ENCODE assay signal across 1 cellular context in the genomic region with DNA sequence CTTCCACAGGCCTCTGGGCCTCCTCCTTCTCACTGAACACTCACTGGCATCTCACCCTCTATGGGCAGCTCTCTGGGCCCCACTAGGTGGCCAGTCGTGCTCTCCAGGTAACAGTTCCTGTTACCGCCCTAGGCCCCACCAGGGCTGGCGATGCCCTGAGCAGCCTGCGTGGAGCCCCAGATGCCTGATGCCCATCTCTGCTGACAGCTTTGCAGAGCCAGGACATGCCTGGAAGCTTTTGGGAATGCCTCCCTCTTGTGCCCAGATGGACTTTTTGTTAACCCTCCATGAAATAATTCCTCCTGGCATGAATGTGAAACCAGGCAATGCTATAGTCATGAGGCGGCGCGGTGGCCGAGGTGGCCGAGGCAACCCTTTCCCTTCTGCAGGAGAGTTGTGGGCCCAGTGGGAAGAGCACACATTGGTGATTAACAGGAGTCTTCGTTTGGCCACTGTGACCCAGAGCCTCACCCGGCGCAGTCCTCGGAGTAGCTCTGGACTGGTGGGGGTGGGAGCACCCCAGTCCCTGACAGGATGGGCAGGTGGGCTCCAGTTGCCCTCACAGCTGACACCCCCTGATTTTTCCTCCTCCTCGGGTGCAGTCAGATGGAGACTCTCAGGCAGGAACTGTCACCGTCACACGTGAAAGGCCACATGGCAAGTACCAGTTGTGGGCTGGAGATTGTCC.
TF ChIP-seq lines count a peak whose summit lies in the region.

No MANE protein-coding gene starts in this region.

TF ChIP-seq in WTC11, 78 proteins besides CTCF, POLR2A, EP300 and RAD21 (continued from another document):
- TF ChIP-seq, protein P1, sequence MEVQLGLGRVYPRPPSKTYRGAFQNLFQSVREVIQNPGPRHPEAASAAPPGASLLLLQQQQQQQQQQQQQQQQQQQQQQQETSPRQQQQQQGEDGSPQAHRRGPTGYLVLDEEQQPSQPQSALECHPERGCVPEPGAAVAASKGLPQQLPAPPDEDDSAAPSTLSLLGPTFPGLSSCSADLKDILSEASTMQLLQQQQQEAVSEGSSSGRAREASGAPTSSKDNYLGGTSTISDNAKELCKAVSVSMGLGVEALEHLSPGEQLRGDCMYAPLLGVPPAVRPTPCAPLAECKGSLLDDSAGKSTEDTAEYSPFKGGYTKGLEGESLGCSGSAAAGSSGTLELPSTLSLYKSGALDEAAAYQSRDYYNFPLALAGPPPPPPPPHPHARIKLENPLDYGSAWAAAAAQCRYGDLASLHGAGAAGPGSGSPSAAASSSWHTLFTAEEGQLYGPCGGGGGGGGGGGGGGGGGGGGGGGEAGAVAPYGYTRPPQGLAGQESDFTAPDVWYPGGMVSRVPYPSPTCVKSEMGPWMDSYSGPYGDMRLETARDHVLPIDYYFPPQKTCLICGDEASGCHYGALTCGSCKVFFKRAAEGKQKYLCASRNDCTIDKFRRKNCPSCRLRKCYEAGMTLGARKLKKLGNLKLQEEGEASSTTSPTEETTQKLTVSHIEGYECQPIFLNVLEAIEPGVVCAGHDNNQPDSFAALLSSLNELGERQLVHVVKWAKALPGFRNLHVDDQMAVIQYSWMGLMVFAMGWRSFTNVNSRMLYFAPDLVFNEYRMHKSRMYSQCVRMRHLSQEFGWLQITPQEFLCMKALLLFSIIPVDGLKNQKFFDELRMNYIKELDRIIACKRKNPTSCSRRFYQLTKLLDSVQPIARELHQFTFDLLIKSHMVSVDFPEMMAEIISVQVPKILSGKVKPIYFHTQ (CRISPR knock-in tag; IDR thresholded peaks at IDR 0.05), result no peak
- TF ChIP-seq, protein P2, sequence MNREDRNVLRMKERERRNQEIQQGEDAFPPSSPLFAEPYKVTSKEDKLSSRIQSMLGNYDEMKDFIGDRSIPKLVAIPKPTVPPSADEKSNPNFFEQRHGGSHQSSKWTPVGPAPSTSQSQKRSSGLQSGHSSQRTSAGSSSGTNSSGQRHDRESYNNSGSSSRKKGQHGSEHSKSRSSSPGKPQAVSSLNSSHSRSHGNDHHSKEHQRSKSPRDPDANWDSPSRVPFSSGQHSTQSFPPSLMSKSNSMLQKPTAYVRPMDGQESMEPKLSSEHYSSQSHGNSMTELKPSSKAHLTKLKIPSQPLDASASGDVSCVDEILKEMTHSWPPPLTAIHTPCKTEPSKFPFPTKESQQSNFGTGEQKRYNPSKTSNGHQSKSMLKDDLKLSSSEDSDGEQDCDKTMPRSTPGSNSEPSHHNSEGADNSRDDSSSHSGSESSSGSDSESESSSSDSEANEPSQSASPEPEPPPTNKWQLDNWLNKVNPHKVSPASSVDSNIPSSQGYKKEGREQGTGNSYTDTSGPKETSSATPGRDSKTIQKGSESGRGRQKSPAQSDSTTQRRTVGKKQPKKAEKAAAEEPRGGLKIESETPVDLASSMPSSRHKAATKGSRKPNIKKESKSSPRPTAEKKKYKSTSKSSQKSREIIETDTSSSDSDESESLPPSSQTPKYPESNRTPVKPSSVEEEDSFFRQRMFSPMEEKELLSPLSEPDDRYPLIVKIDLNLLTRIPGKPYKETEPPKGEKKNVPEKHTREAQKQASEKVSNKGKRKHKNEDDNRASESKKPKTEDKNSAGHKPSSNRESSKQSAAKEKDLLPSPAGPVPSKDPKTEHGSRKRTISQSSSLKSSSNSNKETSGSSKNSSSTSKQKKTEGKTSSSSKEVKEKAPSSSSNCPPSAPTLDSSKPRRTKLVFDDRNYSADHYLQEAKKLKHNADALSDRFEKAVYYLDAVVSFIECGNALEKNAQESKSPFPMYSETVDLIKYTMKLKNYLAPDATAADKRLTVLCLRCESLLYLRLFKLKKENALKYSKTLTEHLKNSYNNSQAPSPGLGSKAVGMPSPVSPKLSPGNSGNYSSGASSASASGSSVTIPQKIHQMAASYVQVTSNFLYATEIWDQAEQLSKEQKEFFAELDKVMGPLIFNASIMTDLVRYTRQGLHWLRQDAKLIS (CRISPR knock-in tag; IDR thresholded peaks at IDR 0.05; ENCODE audit: borderline replicate concordance), result no peak
- TF ChIP-seq NR2C2 (CRISPR knock-in tag; IDR thresholded peaks at IDR 0.05), result no peak
- no peak for TF ChIP-seq SP1 (CRISPR knock-in tag; conservative IDR thresholded peaks at IDR 0.05)
- TF ChIP-seq, protein P3, sequence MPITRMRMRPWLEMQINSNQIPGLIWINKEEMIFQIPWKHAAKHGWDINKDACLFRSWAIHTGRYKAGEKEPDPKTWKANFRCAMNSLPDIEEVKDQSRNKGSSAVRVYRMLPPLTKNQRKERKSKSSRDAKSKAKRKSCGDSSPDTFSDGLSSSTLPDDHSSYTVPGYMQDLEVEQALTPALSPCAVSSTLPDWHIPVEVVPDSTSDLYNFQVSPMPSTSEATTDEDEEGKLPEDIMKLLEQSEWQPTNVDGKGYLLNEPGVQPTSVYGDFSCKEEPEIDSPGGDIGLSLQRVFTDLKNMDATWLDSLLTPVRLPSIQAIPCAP (CRISPR knock-in tag; IDR thresholded peaks at IDR 0.05), result no peak
- no peak for TF ChIP-seq FOXK1 (CRISPR knock-in tag; IDR thresholded peaks at IDR 0.05)
- TF ChIP-seq, protein P4, sequence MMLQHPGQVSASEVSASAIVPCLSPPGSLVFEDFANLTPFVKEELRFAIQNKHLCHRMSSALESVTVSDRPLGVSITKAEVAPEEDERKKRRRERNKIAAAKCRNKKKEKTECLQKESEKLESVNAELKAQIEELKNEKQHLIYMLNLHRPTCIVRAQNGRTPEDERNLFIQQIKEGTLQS (CRISPR knock-in tag; conservative IDR thresholded peaks at IDR 0.05), result no peak
- TF ChIP-seq NR3C1 (CRISPR knock-in tag; conservative IDR thresholded peaks at IDR 0.05; ENCODE audit: low read depth), result no peak
- TF ChIP-seq MXD4 (CRISPR knock-in tag; IDR thresholded peaks at IDR 0.05; ENCODE audit: borderline replicate concordance), result no peak
- TF ChIP-seq CREM (CRISPR knock-in tag; IDR thresholded peaks at IDR 0.05), result no peak
- TF ChIP-seq EMX1 (CRISPR knock-in tag; IDR thresholded peaks at IDR 0.05), result no peak
- TF ChIP-seq, protein P5, sequence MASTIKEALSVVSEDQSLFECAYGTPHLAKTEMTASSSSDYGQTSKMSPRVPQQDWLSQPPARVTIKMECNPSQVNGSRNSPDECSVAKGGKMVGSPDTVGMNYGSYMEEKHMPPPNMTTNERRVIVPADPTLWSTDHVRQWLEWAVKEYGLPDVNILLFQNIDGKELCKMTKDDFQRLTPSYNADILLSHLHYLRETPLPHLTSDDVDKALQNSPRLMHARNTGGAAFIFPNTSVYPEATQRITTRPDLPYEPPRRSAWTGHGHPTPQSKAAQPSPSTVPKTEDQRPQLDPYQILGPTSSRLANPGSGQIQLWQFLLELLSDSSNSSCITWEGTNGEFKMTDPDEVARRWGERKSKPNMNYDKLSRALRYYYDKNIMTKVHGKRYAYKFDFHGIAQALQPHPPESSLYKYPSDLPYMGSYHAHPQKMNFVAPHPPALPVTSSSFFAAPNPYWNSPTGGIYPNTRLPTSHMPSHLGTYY (CRISPR knock-in tag; IDR thresholded peaks at IDR 0.05), result no peak
- TF ChIP-seq, protein P6, sequence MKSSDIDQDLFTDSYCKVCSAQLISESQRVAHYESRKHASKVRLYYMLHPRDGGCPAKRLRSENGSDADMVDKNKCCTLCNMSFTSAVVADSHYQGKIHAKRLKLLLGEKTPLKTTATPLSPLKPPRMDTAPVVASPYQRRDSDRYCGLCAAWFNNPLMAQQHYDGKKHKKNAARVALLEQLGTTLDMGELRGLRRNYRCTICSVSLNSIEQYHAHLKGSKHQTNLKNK (CRISPR knock-in tag; IDR thresholded peaks at IDR 0.05), result no peak
- no peak for TF ChIP-seq GTF2I (CRISPR knock-in tag; conservative IDR thresholded peaks at IDR 0.05)
- no peak for TF ChIP-seq KAT7 (CRISPR knock-in tag; IDR thresholded peaks at IDR 0.05; ENCODE audit: borderline replicate concordance)
- TF ChIP-seq ATF1 (CRISPR knock-in tag; IDR thresholded peaks at IDR 0.05), result no peak
- TF ChIP-seq NFATC4 (CRISPR knock-in tag; IDR thresholded peaks at IDR 0.05), result no peak
- no peak for TF ChIP-seq ZNF416 (CRISPR knock-in tag; IDR thresholded peaks at IDR 0.05)
